In the genomic region with DNA sequence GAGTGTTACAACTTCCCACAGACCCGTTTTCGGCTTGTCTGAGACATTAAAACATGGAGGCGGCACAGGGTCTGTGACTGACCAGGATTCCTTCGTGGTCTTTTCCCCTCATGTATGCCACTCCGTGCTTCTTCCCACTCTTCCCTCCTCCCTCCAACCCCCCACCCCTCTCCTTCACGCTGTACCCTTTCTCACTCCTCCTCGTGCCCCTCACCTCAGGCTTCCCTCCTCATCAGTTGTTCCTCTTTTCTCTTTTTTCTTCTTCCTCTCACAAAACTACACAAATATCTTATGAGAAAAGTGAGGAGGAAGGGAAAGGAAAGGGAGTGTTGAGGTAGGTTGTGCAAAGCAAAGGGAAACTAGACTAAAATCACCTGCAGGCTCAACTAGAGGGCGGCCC, we compare ENCODE assay signal across 36 cellular contexts.
"Had no signal": no experiment of that assay in that cellular context is flagged by ENCODE, and none has a peak within 500 bp of the region (broad histone marks: within the 10 kb centered on the region; RNA-seq: fewer than 3 reads in every experiment).

No MANE protein-coding gene starts in this region.

- H3K27ac ChIP-seq: adrenal gland, body of pancreas, brain microvascular endothelial cell, breast epithelium, VCaP had no signal

- H3K27ac Mint-ChIP-seq: activated B cell treated with CpG ODN at 0.5 μM for 24 hours; activated CD4-positive, alpha-beta memory T cell treated with anti-CD3 and anti-CD28 coated beads for 36 hours; activated CD4-positive, alpha-beta T cell treated with anti-CD3 and anti-CD28 coated beads, Interleukin-2, amount 10 ng/mL, durations not matched to agents 24 days and 14 days; activated CD8-positive, alpha-beta T cell treated with anti-CD3 and anti-CD28 coated beads for 36 hours; activated naive CD4-positive, alpha-beta T cell treated with anti-CD3 and anti-CD28 coated beads for 36 hours; activated naive CD4-positive, alpha-beta T cell treated with anti-CD3 and anti-CD28 coated beads, Interleukin-2, amount 50 U/mL, for 72 hours; activated naive CD8-positive, alpha-beta T cell treated with anti-CD3 and anti-CD28 coated beads for 36 hours; activated T-cell treated with anti-CD3 and anti-CD28 coated beads, Interleukin-2, amount 50 U/mL, for 72 hours; activated T-helper 1 cell treated with anti-CD3 and anti-CD28 coated beads, Interleukin-12 subunit alpha, Interleukin-12 subunit beta, Interleukin-2, Interleukin-4 antibody, amounts not matched to agents 30 ng/mL and 10 ng/mL and 1 ng/mL, durations not matched to agents 14 hours and 24 hours and 36 hours; activated T-helper 17 cell treated with anti-CD3 and anti-CD28 coated beads, Interleukin-2, amount 50 U/mL, for 72 hours; T-helper 1 cell treated with Interleukin-12 subunit alpha and Interleukin-12 subunit beta and Interleukin-4 antibody, amounts not matched to agents 30 μg/mL and 1 μg/mL, for 36 hours; T-helper 2 cell treated with Interferon-gamma antibody and Interleukin-4, amounts not matched to agents 5 μg/mL and 100 μg/mL, for 36 hours had no signal

- H3K36me3 ChIP-seq: adrenal gland, brain microvascular endothelial cell, breast epithelium had no signal

- H3K4me1 Mint-ChIP-seq: activated T-helper 17 cell treated with anti-CD3 and anti-CD28 coated beads, Interleukin-2, amount 50 U/mL, for 72 hours had no signal

- DNase-seq: activated B cell treated with CpG ODN at 0.5 μM for 24 hours; activated CD4-positive, alpha-beta memory T cell treated with anti-CD3 and anti-CD28 coated beads for 36 hours; activated CD4-positive, alpha-beta T cell treated with anti-CD3 and anti-CD28 coated beads for 4 hours; activated CD4-positive, alpha-beta T cell treated with anti-CD3 and anti-CD28 coated beads, Interleukin-2, amount 10 ng/mL, durations not matched to agents 24 days and 14 days; activated CD4-positive, alpha-beta T cell treated with anti-CD3 and anti-CD28 coated beads, Interleukin-2, amount 50 U/mL, for 1 hour; activated CD4-positive, alpha-beta T cell treated with anti-CD3 and anti-CD28 coated beads, Interleukin-2, amount 50 U/mL, for 4 hours; activated CD4-positive, CD25-positive, alpha-beta regulatory T cell treated with anti-CD3 and anti-CD28 coated beads, Interleukin-2, amount 50 U/mL, for 72 hours; activated CD8-positive, alpha-beta memory T cell treated with anti-CD3 and anti-CD28 coated beads, Interleukin-2, amount 50 U/mL, for 4 hours; activated CD8-positive, alpha-beta T cell treated with anti-CD3 and anti-CD28 coated beads for 36 hours; activated effector memory CD4-positive, alpha-beta T cell treated with anti-CD3 and anti-CD28 coated beads, Interleukin-2, amount 50 U/mL, for 16 hours; activated gamma-delta T cell treated with Interleukin-2 at 50 U/mL for 16 hours; activated naive CD4-positive, alpha-beta T cell; activated naive CD4-positive, alpha-beta T cell treated with anti-CD3 and anti-CD28 coated beads for 36 hours; activated naive CD4-positive, alpha-beta T cell treated with anti-CD3 and anti-CD28 coated beads, Interleukin-2, amount 50 U/mL, for 16 hours; activated naive CD8-positive, alpha-beta T cell treated with anti-CD3 and anti-CD28 coated beads for 36 hours; activated T-cell treated with anti-CD3 and anti-CD28 coated beads for 4 hours; activated T-cell treated with anti-CD3 and anti-CD28 coated beads, Interleukin-2, amount 50 U/mL, for 1 hour; activated T-cell treated with anti-CD3 and anti-CD28 coated beads, Interleukin-2, amount 50 U/mL, for 4 hours; activated T-cell treated with anti-CD3 and anti-CD28 coated beads, Interleukin-2, amount 50 U/mL, for 72 hours; adrenal gland; amniotic stem cell; aorta; body of pancreas; brain microvascular endothelial cell; cerebellar nuclear complex; T-helper 1 cell; T-helper 2 cell; T-helper 9 cell had no signal

- H3K4me3 ChIP-seq: adrenal gland, body of pancreas, breast epithelium had no signal

- H3K4me1 ChIP-seq: body of pancreas, breast epithelium had no signal

- H3K9me3 ChIP-seq: adrenal gland, body of pancreas, breast epithelium had no signal

- H3K4me3 Mint-ChIP-seq: activated B cell treated with CpG ODN at 0.5 μM for 24 hours; activated CD4-positive, alpha-beta memory T cell treated with anti-CD3 and anti-CD28 coated beads for 36 hours; activated CD4-positive, alpha-beta T cell treated with anti-CD3 and anti-CD28 coated beads, Interleukin-2, amount 10 ng/mL, durations not matched to agents 24 days and 14 days; activated CD8-positive, alpha-beta T cell treated with anti-CD3 and anti-CD28 coated beads for 36 hours; activated naive CD4-positive, alpha-beta T cell treated with anti-CD3 and anti-CD28 coated beads for 36 hours; activated naive CD8-positive, alpha-beta T cell treated with anti-CD3 and anti-CD28 coated beads for 36 hours; activated T-cell treated with anti-CD3 and anti-CD28 coated beads, Interleukin-2, amount 50 U/mL, for 4 hours; activated T-cell treated with anti-CD3 and anti-CD28 coated beads, Interleukin-2, amount 50 U/mL, for 72 hours; activated T-helper 1 cell treated with anti-CD3 and anti-CD28 coated beads, Interleukin-12 subunit alpha, Interleukin-12 subunit beta, Interleukin-2, Interleukin-4 antibody, amounts not matched to agents 30 ng/mL and 10 ng/mL and 1 ng/mL, durations not matched to agents 14 hours and 24 hours and 36 hours; activated T-helper 17 cell treated with anti-CD3 and anti-CD28 coated beads, Interleukin-2, amount 50 U/mL, for 72 hours; central memory CD8-positive, alpha-beta T cell; T-helper 1 cell treated with Interleukin-12 subunit alpha and Interleukin-12 subunit beta and Interleukin-4 antibody, amounts not matched to agents 30 μg/mL and 1 μg/mL, for 36 hours; T-helper 2 cell treated with Interferon-gamma antibody and Interleukin-4, amounts not matched to agents 5 μg/mL and 100 μg/mL, for 36 hours had no signal

- H3K9me3 Mint-ChIP-seq: activated B cell treated with CpG ODN at 0.5 μM for 24 hours; activated CD4-positive, alpha-beta memory T cell treated with anti-CD3 and anti-CD28 coated beads for 36 hours; activated CD4-positive, alpha-beta T cell treated with anti-CD3 and anti-CD28 coated beads, Interleukin-2, amount 10 ng/mL, durations not matched to agents 24 days and 14 days; activated CD8-positive, alpha-beta T cell treated with anti-CD3 and anti-CD28 coated beads for 36 hours; activated naive CD4-positive, alpha-beta T cell treated with anti-CD3 and anti-CD28 coated beads for 36 hours; activated naive CD4-positive, alpha-beta T cell treated with anti-CD3 and anti-CD28 coated beads, Interleukin-2, amount 50 U/mL, for 72 hours; activated naive CD8-positive, alpha-beta T cell treated with anti-CD3 and anti-CD28 coated beads for 36 hours; activated T-cell treated with anti-CD3 and anti-CD28 coated beads, Interleukin-2, amount 50 U/mL, for 4 hours; activated T-cell treated with anti-CD3 and anti-CD28 coated beads, Interleukin-2, amount 50 U/mL, for 72 hours; activated T-helper 1 cell treated with anti-CD3 and anti-CD28 coated beads, Interleukin-12 subunit alpha, Interleukin-12 subunit beta, Interleukin-2, Interleukin-4 antibody, amounts not matched to agents 30 ng/mL and 10 ng/mL and 1 ng/mL, durations not matched to agents 14 hours and 24 hours and 36 hours; activated T-helper 17 cell treated with anti-CD3 and anti-CD28 coated beads, Interleukin-2, amount 50 U/mL, for 72 hours; central memory CD8-positive, alpha-beta T cell; T-helper 1 cell treated with Interleukin-12 subunit alpha and Interleukin-12 subunit beta and Interleukin-4 antibody, amounts not matched to agents 30 μg/mL and 1 μg/mL, for 36 hours; T-helper 2 cell treated with Interferon-gamma antibody and Interleukin-4, amounts not matched to agents 5 μg/mL and 100 μg/mL, for 36 hours had no signal

- H3K36me3 Mint-ChIP-seq: activated CD4-positive, alpha-beta memory T cell treated with anti-CD3 and anti-CD28 coated beads for 36 hours; activated naive CD4-positive, alpha-beta T cell treated with anti-CD3 and anti-CD28 coated beads, Interleukin-2, amount 50 U/mL, for 72 hours; activated naive CD8-positive, alpha-beta T cell treated with anti-CD3 and anti-CD28 coated beads for 36 hours had no signal

- H3K27me3 ChIP-seq: adrenal gland, body of pancreas, brain microvascular endothelial cell, breast epithelium had no signal
